In the genomic region with DNA sequence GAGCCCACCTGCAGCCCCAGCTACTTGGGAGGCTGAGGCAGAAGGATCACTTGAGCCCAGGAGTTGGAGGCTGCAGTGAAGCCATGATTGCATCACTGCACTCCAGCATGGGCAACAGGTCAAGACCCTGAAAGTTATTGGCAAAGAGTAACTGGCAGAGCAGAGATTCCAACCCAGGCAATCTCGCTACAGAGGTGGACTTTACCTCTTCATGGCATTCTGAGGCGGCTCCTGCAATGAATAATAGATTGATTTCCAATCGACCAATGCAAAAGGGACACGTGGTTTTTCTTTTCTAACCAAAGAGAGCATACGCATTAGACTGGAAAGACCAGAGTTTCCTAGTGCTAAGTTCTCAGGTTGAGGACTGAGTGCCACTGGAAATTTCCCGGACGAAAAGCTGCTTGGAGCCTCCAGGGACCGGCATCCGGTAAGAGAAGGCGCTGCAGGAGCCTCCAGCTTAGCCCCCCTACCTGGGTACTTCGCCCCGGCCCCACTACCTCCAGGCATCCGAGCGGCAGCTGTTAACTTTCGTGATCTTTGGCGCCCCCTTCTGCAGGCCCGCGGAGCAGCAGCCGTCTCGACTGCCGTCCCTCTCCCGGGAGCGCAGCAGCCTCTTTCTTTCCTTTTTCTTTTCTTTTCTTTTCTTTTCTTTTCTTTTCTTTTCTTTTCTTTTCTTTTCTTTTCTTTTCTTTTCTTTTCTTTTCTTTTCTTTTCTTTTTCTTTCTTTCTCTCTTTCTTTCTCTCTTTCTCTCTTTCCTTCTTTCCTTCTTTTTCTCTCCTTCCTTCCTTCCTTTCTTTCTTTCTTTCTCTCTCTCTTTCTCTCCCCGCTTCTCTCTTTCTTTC, we compare ENCODE assay signal across 9 cellular contexts. TPM values are rescaled to one million over a fixed set of nuclear protein-coding genes. Genes with fewer than 3 reads are reported as not detected.
DNase-seq lines count a peak whose midpoint lies in the region; ATAC-seq, FAIRE-seq and TF ChIP-seq lines count a peak whose summit lies in the region.
"Had no signal": no experiment of that assay in that cellular context is flagged by ENCODE, and none has a peak within 500 bp of the region (broad histone marks: within the 10 kb centered on the region; RNA-seq: fewer than 3 reads in every experiment).

No MANE protein-coding gene starts in this region.

- peaks cover 5% of the 10 kb centered on the region for H3K79me2 ChIP-seq in osteoblast (ENCODE audit: insufficient read depth, low read length)

- no peak for TF ChIP-seq EP300 in transverse colon (IDR thresholded peaks at IDR 0.05; ENCODE audit: low read depth)

- H3K4me2 ChIP-seq in osteoblast (ENCODE audit: insufficient read depth, low read length) = peak overlapping the region; percentile 81

- no peak for ATAC-seq in HG03175 (IDR thresholded peaks at IDR 0.05; ENCODE audit: unreplicated experiment)

- H4K20me1 ChIP-seq in osteoblast (ENCODE audit: insufficient read depth, low read length) = no peaks in the 10 kb centered on the region

- no peak overlapping the region for H3K27ac ChIP-seq in osteoblast (ENCODE audit: low read depth, low read length)
- peak overlapping the region; percentile 42 to 75 (median 56) for H3K27ac ChIP-seq in transverse colon

- H3K4me3 ChIP-seq in osteoblast (ENCODE audit: insufficient read depth, low read length) (peak overlapping the region; percentile 52), transverse colon (peak overlapping the region in 2 of 4 donors; percentile 17 to 41)

- TF ChIP-seq CTCF in osteoblast (IDR thresholded peaks at IDR 0.05; ENCODE audit: extremely low read depth, low read depth, low read length) = peak; percentile 74
- peak; percentile 87 to 96 (median 87) for TF ChIP-seq CTCF in transverse colon (IDR thresholded peaks at IDR 0.05)

- TF ChIP-seq POLR2A in transverse colon (IDR thresholded peaks at IDR 0.05) = no peak

- 1 to 9% methylated on average over 17 to 24 of the region's 24 CpGs for WGBS in transverse colon (ENCODE audit: low coverage in 1 of 2), 2 donors

- H3K36me3 ChIP-seq in osteoblast (ENCODE audit: insufficient read depth, low read length) = no peaks in the 10 kb centered on the region
- no peaks in the 10 kb centered on the region for H3K36me3 ChIP-seq in transverse colon

- H3K27me3 ChIP-seq in osteoblast (ENCODE audit: insufficient read depth, low read length) (peaks cover 3% of the 10 kb centered on the region), transverse colon (no peaks in the 10 kb centered on the region)

- peak; percentile 16 for FAIRE-seq in RCC 7860 (lab: Jason Lieb, UNC)
- FAIRE-seq: TTC549 had no signal

- in situ Hi-C loops in transverse colon (cut with MboI; ENCODE audit: low pct_ligation_motif_present in 1 of 4, low pct_unique_long_range_greater_than_20kb in 1 of 4, low sequenced_read_pairs in 3 of 4) = loop anchor here in 1 of 4 donors (5.0 kb wide), 1 partner anchor 86 kb away; the partner anchor contains the start of gene PVRIG

- DNase-seq in COLO829 (ENCODE audit: low spot score) (peak; percentile 75), HuH-7 (ENCODE audit: low spot score) (peak; percentile 88), RCC 7860 (ENCODE audit: low spot score) (peak; percentile 26), activated gamma-delta T cell (lab: John Stamatoyannopoulos, UW) (peak; percentile 44), germinal center (ENCODE audit: low spot score) (peak; percentile 68), osteoblast (ENCODE audit: insufficient read length, low spot score, missing footprints) (peak; percentile 93), transverse colon (peak; percentile 90)

- H2AFZ ChIP-seq in osteoblast (ENCODE audit: low read length) = peak overlapping the region; percentile 87

- H3K4me1 ChIP-seq in osteoblast (ENCODE audit: insufficient read depth, low read length) = peaks cover 7% of the 10 kb centered on the region
- H3K4me1 ChIP-seq in transverse colon = peaks cover 6 to 43% (median 25%) of the 10 kb centered on the region in 4 donors

- no peaks in the 10 kb centered on the region for H3K9me3 ChIP-seq in osteoblast (ENCODE audit: low read depth, low read length)
- H3K9me3 ChIP-seq in transverse colon = no peaks in the 10 kb centered on the region

- intact Hi-C loops in transverse colon (cut with DNase I; ENCODE audit: low total_unique reads) = loop anchor here (5.0 kb wide), 1 partner anchor 91 kb away; no protein-coding TSS in a partner anchor

RNA-seq across cellular contexts. Expression of gene MBLAC1, which starts 4.1 kb away (rescaled TPM):
- total RNA-seq in osteoblast (2.2 and 2.7 TPM in 2 replicates), transverse colon (1 to 10 TPM in 2 of 4 donors, not detected in 2; 4.4 to 5.6 TPM)

RNA-seq across cellular contexts. Expression of gene CNPY4, which starts 11.4 kb away (rescaled TPM):
- total RNA-seq in osteoblast (24.2 and 25.0 TPM in 2 replicates), transverse colon (1 to 10 TPM; 4.9 to 9.4 (median 7.0) TPM)

RNA-seq across cellular contexts. Expression of gene TAF6, which starts 11.7 kb away (rescaled TPM):
- total RNA-seq in osteoblast (33.3 and 36.2 TPM in 2 replicates), transverse colon (100 to 1,000 TPM in 1 of 4 donors, 10 to 100 TPM in 3; 18.0 to 581 (median 43.9) TPM)

RNA-seq across cellular contexts. Expression of gene LAMTOR4, which starts 17.9 kb away (rescaled TPM):
- total RNA-seq in osteoblast = 63.7 and 70.7 TPM in 2 replicates
- 100 to 1,000 TPM; 105 to 403 (median 256) TPM for total RNA-seq in transverse colon

RNA-seq across cellular contexts. Expression of gene TRAPPC14, which starts 27.7 kb away (rescaled TPM):
- total RNA-seq in osteoblast = 7.1 and 8.0 TPM in 2 replicates
- 100 to 1,000 TPM in 1 of 4 donors, 10 to 100 TPM in 3; 43.5 to 111 (median 51.2) TPM for total RNA-seq in transverse colon

Comparison
In these comparisons a context has a peak if more than half of its experiments do, and no peak if none do; other contexts are left out.
1. DNase-seq: peak in every context shown above with its lines; median percentile 93 in osteoblast; 90 in transverse colon; 88 in HuH-7; 75 in COLO829; 68 in germinal center; 44 in activated gamma-delta T cell; 26 in RCC 7860.